ENCODE assay signal across 1 cellular context in genomic region chr19:47130589-47131168, GRCh38.
TF ChIP-seq lines count a peak whose summit lies in the region.

TSS of gene SAE1 (plus strand) at chr19:47130835. CDS start at chr19:47130931, 96 bp downstream.

TF ChIP-seq in WTC11, 78 proteins besides CTCF, POLR2A, EP300 and RAD21 (continued from another document and continues in another):
- TF ChIP-seq ARID4B (CRISPR knock-in tag; IDR thresholded peaks at IDR 0.05; ENCODE audit: borderline replicate concordance) (peak; percentile 37; the same call in 1 of the 2 replicates), ZNF671 (CRISPR knock-in tag; IDR thresholded peaks at IDR 0.05) (no peak), CREB1 (CRISPR knock-in tag; IDR thresholded peaks at IDR 0.05) (no peak), PRRX2 (CRISPR knock-in tag; IDR thresholded peaks at IDR 0.05) (no peak), NR2C2 (CRISPR knock-in tag; IDR thresholded peaks at IDR 0.05) (no peak), TP53 (CRISPR knock-in tag; IDR thresholded peaks at IDR 0.05) (0 out of 2 replicates have a peak, but pooled peaks have one; percentile 23), ZNF219 (CRISPR knock-in tag; IDR thresholded peaks at IDR 0.05; ENCODE audit: borderline replicate concordance) (no peak), SOX15 (CRISPR knock-in tag; IDR thresholded peaks at IDR 0.05) (no peak), ATF2 (CRISPR knock-in tag; IDR thresholded peaks at IDR 0.05; ENCODE audit: borderline replicate concordance, low read depth) (no peak), GABPB1 (CRISPR knock-in tag; IDR thresholded peaks at IDR 0.05) (peak; percentile 54; the same call in 1 of the 2 replicates), TEAD1 (CRISPR knock-in tag; IDR thresholded peaks at IDR 0.05) (no peak; the same call in none of the 2 replicates), HMGXB4 (CRISPR knock-in tag; IDR thresholded peaks at IDR 0.05) (peak; percentile 85; the same call in 1 of the 2 replicates), CREM (CRISPR knock-in tag; IDR thresholded peaks at IDR 0.05) (peak; percentile 89), ZSCAN18 (CRISPR knock-in tag; IDR thresholded peaks at IDR 0.05) (no peak), E2F4 (CRISPR knock-in tag; IDR thresholded peaks at IDR 0.05; ENCODE audit: borderline replicate concordance, low read depth) (no peak), CBFB (CRISPR knock-in tag; IDR thresholded peaks at IDR 0.05; ENCODE audit: low read depth) (no peak), SMAD3 (CRISPR knock-in tag; IDR thresholded peaks at IDR 0.05; ENCODE audit: borderline replicate concordance) (0 out of 2 replicates have a peak, but pooled peaks have one; percentile 83), JUN (CRISPR knock-in tag; IDR thresholded peaks at IDR 0.05) (0 out of 2 replicates have a peak, but pooled peaks have one; percentile 12), AR (CRISPR knock-in tag; IDR thresholded peaks at IDR 0.05) (no peak), ERG (CRISPR knock-in tag; IDR thresholded peaks at IDR 0.05) (no peak), ZNF416 (CRISPR knock-in tag; IDR thresholded peaks at IDR 0.05) (0 out of 2 replicates have a peak, but pooled peaks have one; percentile 38), USF2 (CRISPR knock-in tag; IDR thresholded peaks at IDR 0.05) (peak; percentile 99), PREB (CRISPR knock-in tag; IDR thresholded peaks at IDR 0.05; ENCODE audit: borderline replicate concordance) (no peak), ZNF317 (CRISPR knock-in tag; IDR thresholded peaks at IDR 0.05; ENCODE audit: borderline replicate concordance, low read depth) (0 out of 2 replicates have a peak, but pooled peaks have one; percentile 22), ZNF425 (CRISPR knock-in tag; conservative IDR thresholded peaks at IDR 0.05) (no peak), MYBL2 (CRISPR knock-in tag; IDR thresholded peaks at IDR 0.05) (peak; percentile 77), PRDM15 (CRISPR knock-in tag; IDR thresholded peaks at IDR 0.05) (no peak), ESRRA (CRISPR knock-in tag; IDR thresholded peaks at IDR 0.05; ENCODE audit: borderline replicate concordance) (peak; percentile 45; the same call in 1 of the 2 replicates), JAZF1 (CRISPR knock-in tag; IDR thresholded peaks at IDR 0.05) (no peak), ATF3 (CRISPR knock-in tag; conservative IDR thresholded peaks at IDR 0.05) (no peak)
